8 cellular contexts compared by ENCODE assay signal in the genomic region with DNA sequence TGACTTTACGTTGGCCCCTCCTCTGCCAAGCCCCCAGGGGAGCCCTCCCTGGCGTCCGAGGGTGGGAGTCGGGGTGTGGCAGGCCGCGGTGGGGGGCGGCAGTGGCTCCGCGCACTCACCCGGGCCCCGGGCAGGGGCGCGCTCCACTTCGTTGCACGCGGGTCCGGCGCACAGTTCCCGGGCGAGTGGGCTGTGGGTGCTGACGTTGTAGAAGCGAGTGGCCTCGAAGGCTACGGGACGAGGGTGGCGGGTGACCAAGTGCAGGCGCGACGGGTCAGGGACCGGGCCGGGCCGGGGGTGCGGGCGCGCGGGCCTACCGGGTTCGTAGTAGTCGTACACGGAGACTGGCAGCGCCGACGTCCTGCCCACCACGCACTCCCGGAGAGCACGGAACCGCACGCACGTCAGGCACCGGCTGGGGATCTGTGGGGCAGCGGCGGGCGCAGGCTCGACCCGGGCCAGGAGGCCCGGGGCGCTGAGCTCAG. TPM values are rescaled to one million over a fixed set of nuclear protein-coding genes. Genes with fewer than 3 reads are reported as not detected.
DNase-seq lines count a peak whose midpoint lies in the region; ATAC-seq, FAIRE-seq and TF ChIP-seq lines count a peak whose summit lies in the region.

No MANE protein-coding gene starts in this region.

- no peak for TF ChIP-seq RAD21 in HepG2 (CRISPR knock-in tag; IDR thresholded peaks at IDR 0.05)

- H3K9me3 Mint-ChIP-seq in brain, result peaks cover 0 to 7% (median 4%) of the 10 kb centered on the region in 5 experiments

- no peak for TF ChIP-seq POLR2A in HepG2 (IDR thresholded peaks at IDR 0.05; ENCODE audit: insufficient read depth in 1 of 2, low read depth in 2 of 2, low read length in 2 of 2)
- TF ChIP-seq POLR2A in thyroid gland (IDR thresholded peaks at IDR 0.05), result peak in 1 of 2 donors; percentile 31

- no peaks in the 10 kb centered on the region for H3K36me3 Mint-ChIP-seq in brain

- CTCF ChIA-PET in HepG2 (lab: Yijun Ruan, JAX; ENCODE audit: low intra/inter-chr PET ratio, low total read pairs), result no interaction called here

- H3K9ac ChIP-seq in HepG2 (ENCODE audit: insufficient read depth, low read depth, low read length), result peak overlapping the region; percentile 34; the same call in 1 of the 2 replicates

- H3K79me2 ChIP-seq in HepG2 (ENCODE audit: insufficient read depth, low read length), result no peaks in the 10 kb centered on the region

- no peaks in the 10 kb centered on the region for H4K20me1 ChIP-seq in HepG2 (ENCODE audit: insufficient read depth, low read length)

- peaks cover 31% of the 10 kb centered on the region for H3K27me3 Mint-ChIP-seq in brain

- TF ChIP-seq EP300 in HepG2 (IDR thresholded peaks at IDR 0.05; ENCODE audit: low read depth in 2 of 2, low read length in 2 of 2) (no peak), HepG2 (CRISPR knock-in tag; IDR thresholded peaks at IDR 0.05; ENCODE audit: borderline replicate concordance) (no peak)

- WGBS in HepG2 (ENCODE audit: low lambda C conversion rate), result 41% methylated on average over 38 of the region's 57 CpGs
- WGBS in thyroid gland, 2 donors, result 5 to 12% methylated on average over 17 to 43 of the region's 57 CpGs

- no peak overlapping the region for H2AFZ ChIP-seq in HepG2 (ENCODE audit: low read length)

- ATAC-seq in GM18909 (IDR thresholded peaks at IDR 0.05; ENCODE audit: poor library complexity, unreplicated experiment) (peak; percentile 14), HG03280 (IDR thresholded peaks at IDR 0.05; ENCODE audit: unreplicated experiment) (peak; percentile 27), HepG2 (peak; percentile 36), GM18519 (IDR thresholded peaks at IDR 0.05; ENCODE audit: low FRiP score, unreplicated experiment) (no peak), GM18517 (IDR thresholded peaks at IDR 0.05; ENCODE audit: unreplicated experiment) (no peak)

- TF ChIP-seq CTCF in brain (conservative IDR thresholded peaks at IDR 0.05) (no peak), HepG2 (CRISPR knock-in tag; IDR thresholded peaks at IDR 0.05) (no peak), thyroid gland (IDR thresholded peaks at IDR 0.05) (no peak)

- H3K4me3 Mint-ChIP-seq in brain, result peak overlapping the region in 4 of 5 experiments; percentile 77 to 85 (median 84)

- no peak overlapping the region for H3K27ac Mint-ChIP-seq in brain

- in situ Hi-C loops in HepG2 (cut with HindIII; ENCODE audit: extremely low pct_ligation_motif_present, low pct_unique_long_range_greater_than_20kb), result no loop called here

- no peaks in the 10 kb centered on the region for H3K9me3 ChIP-seq in HepG2 (ENCODE audit: low read length)
- no peaks in the 10 kb centered on the region for H3K9me3 ChIP-seq in thyroid gland

- H3K27ac ChIP-seq in HepG2 (ENCODE audit: extremely low read length, insufficient read depth, low read length), result no peak overlapping the region
- peak overlapping the region in 2 of 3 donors; percentile 55 to 71 for H3K27ac ChIP-seq in thyroid gland

- H3K4me1 ChIP-seq in HepG2 (ENCODE audit: insufficient read depth, low read length), result peaks cover 38% of the 10 kb centered on the region
- peaks cover 0 to 7% of the 10 kb centered on the region in 2 donors for H3K4me1 ChIP-seq in thyroid gland

- H3K27me3 ChIP-seq in HepG2 (ENCODE audit: control insufficient read depth in 1 of 2, insufficient read depth in 2 of 2, low read length in 2 of 2) (peaks cover 5 to 37% of the 10 kb centered on the region in 2 experiments; a peak in 4 of 5 replicates), thyroid gland (no peaks in the 10 kb centered on the region)

- DNase-seq in HepG2 (ENCODE audit: low spot score), result no peak
- DNase-seq in thyroid gland, result peak in 1 of 2 donors; percentile 30
- no peak for DNase-seq in NCI-H2029 treated with DMSO at 0.1 percent for 48 hours (lab: John Stamatoyannopoulos, UW)

- H3K4me1 Mint-ChIP-seq in brain, result peaks cover 28% of the 10 kb centered on the region

- peak overlapping the region; percentile 42 to 71 (median 71); a peak in 4 of 6 replicates for H3K4me3 ChIP-seq in HepG2 (replicated peaks in 1 of 3; ENCODE audit: insufficient read depth in 1 of 3, low read depth in 2 of 3, low read length in 3 of 3)
- peak overlapping the region; percentile 19 to 39 (median 23) for H3K4me3 ChIP-seq in thyroid gland (replicated peaks in 1 of 3)

- no peak for FAIRE-seq in HepG2 (lab: Jason Lieb, UNC)

- POLR2A ChIA-PET in HepG2 (lab: Yijun Ruan, JAX), result no interaction called here

- H3K36me3 ChIP-seq in HepG2 (replicated peaks in 1 of 2; ENCODE audit: control insufficient read depth in 1 of 2, insufficient read depth in 2 of 2, low read length in 2 of 2) (no peaks in the 10 kb centered on the region), thyroid gland (no peaks in the 10 kb centered on the region)

- BruUV-seq in HepG2 (replicated peaks; lab: Mats Ljungman, UMichigan), result no TSS peak

- intact Hi-C loops in HepG2 (cut with micrococcal nuclease; ENCODE audit: unreplicated experiment), result loop anchor here (2.0 kb wide), 1 partner anchor 119 kb away; no protein-coding TSS in a partner anchor
- intact Hi-C loops in thyroid gland (cut with DNase I), result no loop called here

- H3K4me2 ChIP-seq in HepG2 (ENCODE audit: low read depth, low read length), result peak overlapping the region; percentile 61

TF ChIP-seq in HepG2, 621 proteins besides CTCF, POLR2A, EP300 and RAD21 (continues in another document):
- TF ChIP-seq ZNF432 (CRISPR knock-in tag; IDR thresholded peaks at IDR 0.05; ENCODE audit: borderline replicate concordance) (no peak), RXRA (CRISPR knock-in tag; IDR thresholded peaks at IDR 0.05) (no peak), GABPA (IDR thresholded peaks at IDR 0.05; ENCODE audit: low read depth, low read length) (no peak), GABPA (CRISPR knock-in tag; IDR thresholded peaks at IDR 0.05; ENCODE audit: low read depth) (no peak), YEATS4 (CRISPR knock-in tag; IDR thresholded peaks at IDR 0.05; ENCODE audit: borderline replicate concordance) (no peak), PCBP2 (optimal IDR thresholded peaks at IDR 0.05; ENCODE audit: low read depth, low read length, poor library complexity, severe bottlenecking) (no peak), ATF7 (IDR thresholded peaks at IDR 0.05) (no peak), ATF7 (CRISPR knock-in tag; IDR thresholded peaks at IDR 0.05) (no peak), TBP (CRISPR knock-in tag; IDR thresholded peaks at IDR 0.05) (no peak)
- TF ChIP-seq, protein P1, sequence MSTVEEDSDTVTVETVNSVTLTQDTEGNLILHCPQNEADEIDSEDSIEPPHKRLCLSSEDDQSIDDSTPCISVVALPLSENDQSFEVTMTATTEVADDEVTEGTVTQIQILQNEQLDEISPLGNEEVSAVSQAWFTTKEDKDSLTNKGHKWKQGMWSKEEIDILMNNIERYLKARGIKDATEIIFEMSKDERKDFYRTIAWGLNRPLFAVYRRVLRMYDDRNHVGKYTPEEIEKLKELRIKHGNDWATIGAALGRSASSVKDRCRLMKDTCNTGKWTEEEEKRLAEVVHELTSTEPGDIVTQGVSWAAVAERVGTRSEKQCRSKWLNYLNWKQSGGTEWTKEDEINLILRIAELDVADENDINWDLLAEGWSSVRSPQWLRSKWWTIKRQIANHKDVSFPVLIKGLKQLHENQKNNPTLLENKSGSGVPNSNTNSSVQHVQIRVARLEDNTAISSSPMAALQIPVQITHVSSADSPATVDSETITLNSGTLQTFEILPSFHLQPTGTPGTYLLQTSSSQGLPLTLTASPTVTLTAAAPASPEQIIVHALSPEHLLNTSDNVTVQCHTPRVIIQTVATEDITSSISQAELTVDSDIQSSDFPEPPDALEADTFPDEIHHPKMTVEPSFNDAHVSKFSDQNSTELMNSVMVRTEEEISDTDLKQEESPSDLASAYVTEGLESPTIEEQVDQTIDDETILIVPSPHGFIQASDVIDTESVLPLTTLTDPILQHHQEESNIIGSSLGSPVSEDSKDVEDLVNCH (CRISPR knock-in tag; IDR thresholded peaks at IDR 0.05), result no peak
- TF ChIP-seq, protein P2, sequence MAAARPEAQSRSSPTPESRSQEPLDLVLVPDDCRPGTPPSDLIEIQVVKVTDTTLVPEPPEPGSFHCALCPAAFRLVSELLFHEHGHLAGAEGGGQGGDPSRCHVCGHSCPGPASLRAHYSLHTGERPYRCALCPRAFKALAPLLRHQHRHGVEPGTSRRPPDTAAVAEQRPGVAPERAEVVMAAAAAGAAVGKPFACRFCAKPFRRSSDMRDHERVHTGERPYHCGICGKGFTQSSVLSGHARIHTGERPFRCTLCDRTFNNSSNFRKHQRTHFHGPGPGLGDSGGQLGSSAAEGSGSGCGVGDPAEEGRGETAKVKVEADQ (CRISPR knock-in tag; IDR thresholded peaks at IDR 0.05; ENCODE audit: borderline replicate concordance), result no peak

RNA-seq across cellular contexts. Expression of a gene that starts 8.8 kb away (rescaled TPM):
- polyA plus RNA-seq in brain (ENCODE audit: insufficient read depth, low read depth, low replicate concordance) (0.12 TPM), HepG2 (2011; rRNA removed) (not detected in 2 replicates)
- total RNA-seq in HepG2 (2016; rRNA removed; fragmentation: Illumina TruSeq; extraction: Trizol) (not detected in 2 replicates), thyroid gland (10 to 100 TPM in 3 of 4 donors, 1 to 10 TPM in 1; 9.9 to 44.2 (median 12.6) TPM)
- total RNA-seq in HepG2 (2016; cell fraction: cytosol; rRNA removed; fragmentation: Illumina TruSeq; extraction: Trizol; ENCODE audit: low read depth), result not detected in 2 replicates
- not detected in 2 replicates for total RNA-seq in HepG2 (2016; cell fraction: insoluble cytoplasmic fraction; rRNA removed; fragmentation: Illumina TruSeq; extraction: Trizol)
- total RNA-seq in HepG2 (2016; cell fraction: membrane; rRNA removed; fragmentation: Illumina TruSeq; extraction: Trizol), result not detected in 2 replicates
- total RNA-seq in HepG2 (2016; cell fraction: nucleus; rRNA removed; fragmentation: Illumina TruSeq; extraction: Trizol), result not detected in 2 replicates
- not detected in 2 replicates for polyA plus RNA-seq in HepG2 (2011; cell fraction: cytosol; rRNA removed)
- not detected in 2 replicates for polyA plus RNA-seq in HepG2 (2011; cell fraction: nucleus; rRNA removed)
- not detected in 2 replicates for polyA plus RNA-seq in HepG2 (2012)
- not detected in 2 replicates for polyA plus RNA-seq in HepG2 (2016; cell fraction: cytosol; fragmentation: Illumina TruSeq; extraction: Trizol; ENCODE audit: low read depth)
- not detected in 2 replicates for polyA plus RNA-seq in HepG2 (2016; cell fraction: insoluble cytoplasmic fraction; fragmentation: Illumina TruSeq; extraction: Trizol; ENCODE audit: low read depth)
- not detected in 2 replicates for polyA plus RNA-seq in HepG2 (2016; cell fraction: membrane; fragmentation: Illumina TruSeq; extraction: Trizol; ENCODE audit: low read depth)
- polyA plus RNA-seq in HepG2 (2016; cell fraction: nucleus; fragmentation: Illumina TruSeq; extraction: Trizol; ENCODE audit: insufficient read depth, low read depth), result not detected in 2 replicates
- 0.05 TPM in 1 of 2 replicates, not detected in the other for polyA minus RNA-seq in HepG2 (2011; rRNA and poly(A)+ RNA removed; ENCODE audit: low replicate concordance)
- not detected in 2 replicates for polyA minus RNA-seq in HepG2 (2011; cell fraction: cytosol; rRNA and poly(A)+ RNA removed)
- not detected in 2 replicates for polyA minus RNA-seq in HepG2 (2011; cell fraction: nucleus; rRNA and poly(A)+ RNA removed)

Comparison
In these comparisons a context has a peak if more than half of its experiments do, and no peak if none do; other contexts are left out.
1. ATAC-seq: peak in GM18909 (single experiment), HG03280 (single experiment) and HepG2 (single experiment); none in GM18519 (single experiment) and GM18517 (single experiment).
2. RNA of a gene that starts 8.8 kb away (total RNA-seq): 9.9 to 44.2 TPM in thyroid gland; not detected in HepG2; every median in the first group is over 10 times any median in the second.